Comparison of ENCODE assay signal across 25 cellular contexts in genomic region chr9:95389373-95389772, GRCh38.
DNase-seq lines count a peak whose midpoint lies in the region; ATAC-seq, FAIRE-seq and TF ChIP-seq lines count a peak whose summit lies in the region.
"Had no signal": no experiment of that assay in that cellular context is flagged by ENCODE, and none has a peak within 500 bp of the region (broad histone marks: within the 10 kb centered on the region; RNA-seq: fewer than 3 reads in every experiment).

No MANE protein-coding gene starts in this region.

- H3K27ac ChIP-seq in K562 (ENCODE audit: extremely low read depth, low read depth, low read length): no peak overlapping the region
- H3K27ac ChIP-seq: BLaER1 had no signal

- TF ChIP-seq CTCF in K562 (IDR thresholded peaks at IDR 0.05 in 2 of 3, conservative IDR thresholded peaks at IDR 0.05 in 1 of 3; ENCODE audit: insufficient read depth in 2 of 3, low read depth in 1 of 3, low read length in 3 of 3) (no peak), nephron progenitor cell (IDR thresholded peaks at IDR 0.05) (no peak), foreskin fibroblast (IDR thresholded peaks at IDR 0.05; ENCODE audit: low read depth, low read length) (no peak)

- H3K4me2 ChIP-seq in K562 (ENCODE audit: insufficient read depth, low read length): no peak overlapping the region
- H3K4me2 ChIP-seq: BLaER1 had no signal

- H3K4me1 ChIP-seq in K562 (replicated peaks in 1 of 2; ENCODE audit: control insufficient read depth in 2 of 2, insufficient read depth in 2 of 2, low read length in 2 of 2): no peaks in the 10 kb centered on the region
- H3K4me1 ChIP-seq: BE2C, BLaER1 had no signal

- no peak for TF ChIP-seq RAD21 in K562 (CRISPR knock-in tag; conservative IDR thresholded peaks at IDR 0.05 in 1 of 2, IDR thresholded peaks at IDR 0.05 in 1 of 2)

- H3K27ac Mint-ChIP-seq in nephron progenitor cell: peak overlapping the region; percentile 15
- H3K27ac Mint-ChIP-seq: CD4-positive, alpha-beta memory T cell; CD4-positive, CD25-positive, alpha-beta regulatory T cell; CD8-positive, alpha-beta memory T cell had no signal

- H3K27me3 ChIP-seq in K562 (ENCODE audit: control insufficient read depth in 2 of 2, insufficient read depth in 2 of 2, low read length in 2 of 2): no peaks in the 10 kb centered on the region; a peak in 2 of 5 replicates
- H3K27me3 ChIP-seq: BE2C, BLaER1 had no signal

- no peak overlapping the region for H3K9ac ChIP-seq in K562 (ENCODE audit: insufficient read depth in 1 of 2, low read depth in 2 of 2, low read length in 2 of 2)
- H3K9ac ChIP-seq: BLaER1 had no signal

- no peak for TF ChIP-seq EP300 in K562 (IDR thresholded peaks at IDR 0.05; ENCODE audit: low read length)

- no peaks in the 10 kb centered on the region for H3K9me1 ChIP-seq in K562 (ENCODE audit: control insufficient read depth, insufficient read depth, low read length)

- H3K36me3 Mint-ChIP-seq in nephron progenitor cell (ENCODE audit: low read depth): peaks cover 12% of the 10 kb centered on the region
- H3K36me3 Mint-ChIP-seq: CD14-positive monocyte; CD4-positive, alpha-beta memory T cell; CD4-positive, CD25-positive, alpha-beta regulatory T cell; CD8-positive, alpha-beta memory T cell had no signal

- no peaks in the 10 kb centered on the region for H3K79me2 ChIP-seq in K562 (ENCODE audit: control insufficient read depth, insufficient read depth, low read length)

- no peak for TF ChIP-seq POLR2A in K562 (conservative IDR thresholded peaks at IDR 0.05)

- intact Hi-C loops in K562 (cut with micrococcal nuclease): no loop called here

- H3K4me3 ChIP-seq in K562 (no peak overlapping the region), foreskin fibroblast (ENCODE audit: low read depth in 1 of 2, low read length in 2 of 2) (no peak overlapping the region)
- H3K4me3 ChIP-seq: BLaER1, GM12878 had no signal

- no peak for ATAC-seq in K562
- ATAC-seq: GM12878 had no signal

- H2AFZ ChIP-seq in K562 (ENCODE audit: low read depth, low read length): no peak overlapping the region

- in situ Hi-C loops in K562 (cut with MboI): no loop called here

- no peak for FAIRE-seq in K562 (lab: Jason Lieb, UNC)
- FAIRE-seq: GM12878, GM12892, GM18507 had no signal

- no TSS peak for BruUV-seq in K562 (replicated peaks; lab: Mats Ljungman, UMichigan)

- DNase-seq in K562 (ENCODE audit: extremely low read depth in 1 of 4, low spot score in 3 of 4): no peak
- DNase-seq in nephron progenitor cell: no peak
- DNase-seq in SIG-M5 treated with dmso at 0.1 percent for 504 hours (lab: John Stamatoyannopoulos, UW; ENCODE audit: unreplicated experiment): no peak
- DNase-seq in foreskin fibroblast: no peak
- DNase-seq in NCI-H1105 treated with DMSO at 0.1 percent for 48 hours (lab: John Stamatoyannopoulos, UW): no peak
- DNase-seq: 8988T; ACHN; BE2C; C1 segment of cervical spinal cord; CD4-positive, alpha-beta memory T cell; CD4-positive, CD25-positive, alpha-beta regulatory T cell; CD8-positive, alpha-beta memory T cell; COR-L47; DMS 273 treated with DMSO at 0.1 percent for 48 hours; DMS153; DMS53; DMS79; DND-41; EL; GDM1 had no signal

- CTCF ChIA-PET in K562 (lab: Yijun Ruan, JAX; ENCODE audit: low intra/inter-chr PET ratio): no interaction called here

- no peaks in the 10 kb centered on the region for H3K9me3 Mint-ChIP-seq in nephron progenitor cell
- H3K9me3 Mint-ChIP-seq: CD8-positive, alpha-beta memory T cell had no signal

- H3K4me1 Mint-ChIP-seq in nephron progenitor cell: peaks cover 13% of the 10 kb centered on the region
- H3K4me1 Mint-ChIP-seq: CD14-positive monocyte; CD4-positive, alpha-beta memory T cell; CD4-positive, CD25-positive, alpha-beta regulatory T cell; CD8-positive, alpha-beta memory T cell had no signal

- POLR2A ChIA-PET in K562 (lab: Yijun Ruan, JAX): interaction anchor here (0.5 kb wide), 1 partner anchor 402 kb away, joined by 3 read pairs; no protein-coding TSS in a partner anchor

- no peaks in the 10 kb centered on the region for H3K9me3 ChIP-seq in K562 (replicated peaks; ENCODE audit: control insufficient read depth, insufficient read depth, low read depth, low read length)
- H3K9me3 ChIP-seq: BE2C, BLaER1 had no signal

- H3K4me3 Mint-ChIP-seq in nephron progenitor cell: no peak overlapping the region
- H3K4me3 Mint-ChIP-seq: CD14-positive monocyte; CD4-positive, alpha-beta memory T cell; CD4-positive, CD25-positive, alpha-beta regulatory T cell; CD8-positive, alpha-beta memory T cell had no signal

- H3K27me3 Mint-ChIP-seq in nephron progenitor cell (ENCODE audit: low read depth, poor library complexity): peaks cover 6% of the 10 kb centered on the region

- H3K36me3 ChIP-seq in K562 (ENCODE audit: control insufficient read depth, insufficient read depth, low read length): no peaks in the 10 kb centered on the region
- H3K36me3 ChIP-seq: BE2C, BLaER1 had no signal

- 41% methylated on average over 2 of the region's 2 CpGs for WGBS in K562 (ENCODE audit: insufficient coverage, low coverage, missing lambda C conversion rate)

- H4K20me1 ChIP-seq in K562 (replicated peaks; ENCODE audit: control insufficient read depth, insufficient read depth, low read length): no peaks in the 10 kb centered on the region
- H4K20me1 ChIP-seq: BLaER1 had no signal

TF ChIP-seq in K562, 482 proteins besides CTCF, POLR2A, EP300 and RAD21 (continues in another document):
- TF ChIP-seq CHCHD3 (CRISPR knock-in tag; IDR thresholded peaks at IDR 0.05) (no peak), ZNF41 (CRISPR knock-in tag; conservative IDR thresholded peaks at IDR 0.05) (no peak), ZNF316 (IDR thresholded peaks at IDR 0.05) (peak; percentile 78), C11orf30 (IDR thresholded peaks at IDR 0.05; ENCODE audit: low read depth) (peak; percentile 51; the same call in 1 of the 2 replicates), SMC3 (conservative IDR thresholded peaks at IDR 0.05; ENCODE audit: insufficient read depth, low read depth, low read length) (no peak), ZNF318 (IDR thresholded peaks at IDR 0.05; ENCODE audit: borderline replicate concordance in 1 of 2, low read depth in 1 of 2) (no peak)
